14 cellular contexts compared by ENCODE assay signal in the genomic region with DNA sequence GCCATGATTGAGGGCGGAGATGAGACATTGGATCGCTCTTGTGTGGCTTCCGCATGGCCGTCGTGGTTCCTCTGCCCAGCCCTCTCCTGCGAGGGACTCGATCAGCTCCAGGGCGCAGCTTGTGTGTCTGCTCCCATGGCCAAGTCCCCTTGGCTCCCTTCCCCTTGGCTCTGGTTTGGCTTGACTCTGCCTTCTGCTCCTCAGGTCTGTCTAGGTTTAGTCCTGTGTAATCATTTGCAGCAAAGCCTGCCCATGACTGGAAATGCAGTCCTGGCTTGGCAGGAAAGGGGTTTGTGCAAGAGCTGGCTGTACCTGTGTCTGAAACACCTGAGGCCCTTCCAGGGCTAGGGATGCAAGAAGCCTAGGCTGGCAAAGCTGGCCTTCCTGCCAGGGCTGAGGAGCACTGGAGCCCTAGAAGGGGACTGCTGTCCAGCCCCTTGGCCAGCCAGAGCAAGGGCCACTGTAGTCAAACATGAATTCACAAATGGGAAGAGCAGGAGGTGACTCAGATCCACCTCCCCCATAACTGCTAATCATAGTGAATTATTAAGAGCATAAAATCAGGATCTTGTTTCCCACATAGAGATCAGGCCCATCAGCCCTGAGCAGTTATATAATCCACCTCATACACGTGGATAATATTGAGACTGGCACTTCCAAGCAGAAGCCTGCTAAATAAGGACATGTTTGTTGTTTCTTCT.
DNase-seq lines count a peak whose midpoint lies in the region; ATAC-seq, FAIRE-seq and TF ChIP-seq lines count a peak whose summit lies in the region.
"Had no signal": no experiment of that assay in that cellular context is flagged by ENCODE, and none has a peak within 500 bp of the region (broad histone marks: within the 10 kb centered on the region; RNA-seq: fewer than 3 reads in every experiment).

No MANE protein-coding gene starts in this region.

- CTCF ChIA-PET in SK-N-SH (lab: Yijun Ruan, JAX), result interaction anchor here (0.7 to 3.3 kb wide), 4 partner anchors 13 to 569 kb away, joined by 3 to 26 read pairs (median 4); no protein-coding TSS in a partner anchor

- TF ChIP-seq EP300 in SK-N-SH (IDR thresholded peaks at IDR 0.05; ENCODE audit: borderline replicate concordance in 1 of 2, low read depth in 1 of 2, low read length in 1 of 2), result no peak

- H3K79me2 ChIP-seq in SK-N-SH (ENCODE audit: insufficient read depth), result no peaks in the 10 kb centered on the region
- H3K79me2 ChIP-seq in keratinocyte (ENCODE audit: control insufficient read depth, insufficient read depth, low read length), result no peaks in the 10 kb centered on the region

- H3K27me3 ChIP-seq in SK-N-SH (ENCODE audit: insufficient read depth) (no peaks in the 10 kb centered on the region), keratinocyte (ENCODE audit: control insufficient read depth, extremely low read depth, insufficient read depth, low read length) (no peaks in the 10 kb centered on the region), thymus (ENCODE audit: control insufficient read depth, insufficient read depth) (no peaks in the 10 kb centered on the region)
- H3K27me3 ChIP-seq: colonic mucosa had no signal

- POLR2A ChIA-PET in SK-N-SH (lab: Yijun Ruan, JAX), result no interaction called here

- H3F3A ChIP-seq in SK-N-SH (replicated peaks; ENCODE audit: insufficient read depth), result no peaks in the 10 kb centered on the region

- H4K20me1 ChIP-seq in SK-N-SH (ENCODE audit: insufficient read depth) (no peaks in the 10 kb centered on the region), keratinocyte (ENCODE audit: control insufficient read depth, extremely low read depth, insufficient read depth, low read length) (no peaks in the 10 kb centered on the region)

- peak in 2 of 3 experiments; percentile 7 to 22 for DNase-seq in NCI-H1417 (lab: John Stamatoyannopoulos, UW)
- DNase-seq in NCI-H1417 treated with DMSO at 0.1 percent for 48 hours (lab: John Stamatoyannopoulos, UW), result no peak
- no peak for DNase-seq in SK-N-SH
- DNase-seq in keratinocyte (ENCODE audit: low read depth, low spot score), result no peak
- DNase-seq in globus pallidus (ENCODE audit: low spot score), result no peak
- DNase-seq: activated CD4-positive, alpha-beta T cell treated with anti-CD3 and anti-CD28 coated beads for 36 hours; colonic mucosa; DND-41; HCEC 1CT; RPMI8226 had no signal

- no peak for ATAC-seq in GM18511 (IDR thresholded peaks at IDR 0.05; ENCODE audit: unreplicated experiment)
- ATAC-seq in GM21390 (IDR thresholded peaks at IDR 0.05; ENCODE audit: unreplicated experiment), result no peak
- ATAC-seq: activated CD4-positive, alpha-beta T cell treated with anti-CD3 and anti-CD28 coated beads for 36 hours had no signal

- dilution Hi-C loops in keratinocyte (cut with MboI; ENCODE audit: extremely low pct_ligation_motif_present, low sequenced_read_pairs), result no loop called here

- H3K4me3 ChIP-seq in SK-N-SH (ENCODE audit: low read depth in 2 of 2, low read length in 1 of 2) (no peak overlapping the region), keratinocyte (ENCODE audit: control insufficient read depth in 2 of 3, extremely low read depth in 1 of 3, insufficient read depth in 2 of 3, low read depth in 1 of 3, low read length in 3 of 3) (no peak overlapping the region), thymus (ENCODE audit: low read length) (no peak overlapping the region)
- H3K4me3 ChIP-seq: colonic mucosa had no signal

- H3K9me3 ChIP-seq in SK-N-SH (no peaks in the 10 kb centered on the region), keratinocyte (ENCODE audit: control insufficient read depth, low read depth, low read length) (no peaks in the 10 kb centered on the region), thymus (ENCODE audit: control insufficient read depth) (no peaks in the 10 kb centered on the region)
- H3K9me3 ChIP-seq: colonic mucosa had no signal

- peak; percentile 49 for FAIRE-seq in keratinocyte (lab: Jason Lieb, UNC)
- FAIRE-seq: A204.1 had no signal

- no peak overlapping the region for H2AFZ ChIP-seq in SK-N-SH (ENCODE audit: low read depth)
- H2AFZ ChIP-seq in keratinocyte (ENCODE audit: control insufficient read depth, low read length), result peak overlapping the region; percentile 85

- TF ChIP-seq RAD21 in SK-N-SH (IDR thresholded peaks at IDR 0.05; ENCODE audit: low read length), result no peak

- H3K36me3 ChIP-seq in SK-N-SH (replicated peaks in 1 of 2; ENCODE audit: control insufficient read depth in 1 of 2, insufficient read depth in 2 of 2, low read length in 1 of 2) (no peaks in the 10 kb centered on the region), keratinocyte (ENCODE audit: control insufficient read depth in 2 of 2, extremely low read depth in 1 of 2, insufficient read depth in 2 of 2, low read length in 2 of 2) (no peaks in the 10 kb centered on the region), thymus (ENCODE audit: control insufficient read depth, insufficient read depth) (no peaks in the 10 kb centered on the region)
- H3K36me3 ChIP-seq: colonic mucosa had no signal

- H3K4me1 ChIP-seq in SK-N-SH (ENCODE audit: control insufficient read depth in 1 of 2, insufficient read depth in 2 of 2, low read depth in 1 of 2, low read length in 1 of 2), result peaks cover 9 to 14% of the 10 kb centered on the region in 2 experiments; a peak in 3 of 4 replicates
- H3K4me1 ChIP-seq in keratinocyte (ENCODE audit: control insufficient read depth, extremely low read depth, insufficient read depth, low read length), result peaks cover 23% of the 10 kb centered on the region
- no peaks in the 10 kb centered on the region for H3K4me1 ChIP-seq in thymus (ENCODE audit: control insufficient read depth, insufficient read depth, low read length)
- H3K4me1 ChIP-seq: colonic mucosa had no signal

- H3K4me2 ChIP-seq in SK-N-SH (no peak overlapping the region), keratinocyte (ENCODE audit: control insufficient read depth, extremely low read depth, insufficient read depth, low read depth, low read length) (peak overlapping the region; percentile 61)

- no peak overlapping the region for H3K9ac ChIP-seq in SK-N-SH
- peak overlapping the region; percentile 24 for H3K9ac ChIP-seq in keratinocyte (ENCODE audit: control insufficient read depth, extremely low read depth, insufficient read depth, low read length)

- H3K9me1 ChIP-seq in keratinocyte (ENCODE audit: control insufficient read depth, extremely low read depth, insufficient read depth, low read length), result no peaks in the 10 kb centered on the region

- no peaks in the 10 kb centered on the region for H3K9me2 ChIP-seq in SK-N-SH

- H3K27ac ChIP-seq in SK-N-SH (ENCODE audit: low read depth in 2 of 2, low read length in 1 of 2), result no peak overlapping the region
- H3K27ac ChIP-seq in keratinocyte (ENCODE audit: control insufficient read depth, insufficient read depth, low read length), result peak overlapping the region; percentile 55
- peak overlapping the region; percentile 42 for H3K27ac ChIP-seq in thymus (ENCODE audit: low read depth)
- H3K27ac ChIP-seq: colonic mucosa had no signal

- TF ChIP-seq CTCF in SK-N-SH (IDR thresholded peaks at IDR 0.05) (no peak), keratinocyte (optimal IDR thresholded peaks at IDR 0.05 in 1 of 3, IDR thresholded peaks at IDR 0.05 in 1 of 3, conservative IDR thresholded peaks at IDR 0.05 in 1 of 3; ENCODE audit: extremely low read depth in 1 of 3, insufficient read depth in 2 of 3, low read length in 3 of 3) (no peak)

- WGBS in SK-N-SH (ENCODE audit: low lambda C conversion rate), result 94% methylated on average over 9 of the region's 9 CpGs
- WGBS in thymus, result 91% methylated on average over 9 of the region's 9 CpGs

TF ChIP-seq in SK-N-SH, 30 proteins besides CTCF, POLR2A, EP300 and RAD21 (continues in another document):
- TF ChIP-seq PBX3 (IDR thresholded peaks at IDR 0.05) (peak; percentile 33), FOSL2 (IDR thresholded peaks at IDR 0.05; ENCODE audit: borderline replicate concordance, low read depth) (peak; percentile 29; the same call in 1 of the 2 replicates), TCF12 (IDR thresholded peaks at IDR 0.05) (peak; percentile 22; the same call in 1 of the 2 replicates)
- TF ChIP-seq, protein P1, sequence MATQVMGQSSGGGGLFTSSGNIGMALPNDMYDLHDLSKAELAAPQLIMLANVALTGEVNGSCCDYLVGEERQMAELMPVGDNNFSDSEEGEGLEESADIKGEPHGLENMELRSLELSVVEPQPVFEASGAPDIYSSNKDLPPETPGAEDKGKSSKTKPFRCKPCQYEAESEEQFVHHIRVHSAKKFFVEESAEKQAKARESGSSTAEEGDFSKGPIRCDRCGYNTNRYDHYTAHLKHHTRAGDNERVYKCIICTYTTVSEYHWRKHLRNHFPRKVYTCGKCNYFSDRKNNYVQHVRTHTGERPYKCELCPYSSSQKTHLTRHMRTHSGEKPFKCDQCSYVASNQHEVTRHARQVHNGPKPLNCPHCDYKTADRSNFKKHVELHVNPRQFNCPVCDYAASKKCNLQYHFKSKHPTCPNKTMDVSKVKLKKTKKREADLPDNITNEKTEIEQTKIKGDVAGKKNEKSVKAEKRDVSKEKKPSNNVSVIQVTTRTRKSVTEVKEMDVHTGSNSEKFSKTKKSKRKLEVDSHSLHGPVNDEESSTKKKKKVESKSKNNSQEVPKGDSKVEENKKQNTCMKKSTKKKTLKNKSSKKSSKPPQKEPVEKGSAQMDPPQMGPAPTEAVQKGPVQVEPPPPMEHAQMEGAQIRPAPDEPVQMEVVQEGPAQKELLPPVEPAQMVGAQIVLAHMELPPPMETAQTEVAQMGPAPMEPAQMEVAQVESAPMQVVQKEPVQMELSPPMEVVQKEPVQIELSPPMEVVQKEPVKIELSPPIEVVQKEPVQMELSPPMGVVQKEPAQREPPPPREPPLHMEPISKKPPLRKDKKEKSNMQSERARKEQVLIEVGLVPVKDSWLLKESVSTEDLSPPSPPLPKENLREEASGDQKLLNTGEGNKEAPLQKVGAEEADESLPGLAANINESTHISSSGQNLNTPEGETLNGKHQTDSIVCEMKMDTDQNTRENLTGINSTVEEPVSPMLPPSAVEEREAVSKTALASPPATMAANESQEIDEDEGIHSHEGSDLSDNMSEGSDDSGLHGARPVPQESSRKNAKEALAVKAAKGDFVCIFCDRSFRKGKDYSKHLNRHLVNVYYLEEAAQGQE (IDR thresholded peaks at IDR 0.05; ENCODE audit: low read depth, low read length), result peak; percentile 75; the same call in 1 of the 2 replicates

Comparison
In these comparisons a context has a peak if more than half of its experiments do, and no peak if none do; other contexts are left out.
1. DNase-seq: peak in NCI-H1417 (2 of 3); none in NCI-H1417 treated with DMSO at 0.1 percent for 48 hours (single experiment), SK-N-SH (single experiment), keratinocyte (single experiment) and globus pallidus (single experiment).
2. H3K27ac ChIP-seq: peak in keratinocyte (single experiment) and thymus (single experiment); none in SK-N-SH (0 of 2).